Comparison of ENCODE assay signal across 10 cellular contexts in the genomic region with DNA sequence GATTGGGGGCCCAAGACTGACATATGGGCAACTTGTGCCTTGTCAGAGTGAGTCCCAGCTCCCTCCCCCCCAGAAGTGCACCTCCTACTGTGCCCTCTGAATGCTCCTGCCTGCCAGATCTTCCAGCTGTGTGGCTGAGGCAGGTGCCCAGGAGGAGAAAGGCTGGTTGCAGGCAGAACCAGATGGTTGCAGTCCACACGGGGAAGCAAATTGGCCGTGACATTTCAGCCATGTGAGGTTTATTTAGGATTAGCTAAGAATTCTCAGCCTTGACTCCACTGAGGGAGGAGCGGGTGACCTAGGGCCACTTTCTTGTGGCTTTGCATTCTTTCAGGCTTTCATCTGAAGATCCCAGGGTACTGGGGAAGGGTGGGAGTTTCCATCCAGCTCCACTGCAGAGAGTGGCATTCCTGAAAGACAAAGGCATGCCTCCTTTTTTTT. TPM values are rescaled to one million over a fixed set of nuclear protein-coding genes. Genes with fewer than 3 reads are reported as not detected.
DNase-seq lines count a peak whose midpoint lies in the region; ATAC-seq and TF ChIP-seq lines count a peak whose summit lies in the region.
"Had no signal": no experiment of that assay in that cellular context is flagged by ENCODE, and none has a peak within 500 bp of the region (broad histone marks: within the 10 kb centered on the region; RNA-seq: fewer than 3 reads in every experiment).

No MANE protein-coding gene starts in this region.

- H3K9me3 ChIP-seq in IMR-90 (ENCODE audit: control insufficient read depth, insufficient read depth, low read length), result no peaks in the 10 kb centered on the region
- H3K9me3 ChIP-seq in SK-N-SH, result no peaks in the 10 kb centered on the region

- peaks cover 68% of the 10 kb centered on the region for H3K79me2 ChIP-seq in SK-N-SH (ENCODE audit: insufficient read depth)

- DNase-seq in COLO668 (lab: John Stamatoyannopoulos, UW; ENCODE audit: unreplicated experiment) (peak; percentile 77), IMR-90 (peak; percentile 57), SK-N-SH (peak; percentile 54), left kidney (ENCODE audit: low read depth, low spot score) (peak; percentile 78), cardiac septum (ENCODE audit: low spot score) (no peak), T-helper 1 cell (no peak), NAMALWA (ENCODE audit: low spot score) (no peak)
- DNase-seq: Kasumi-1 had no signal

- CTCF ChIA-PET in IMR-90 (lab: Yijun Ruan, JAX) (interaction anchor here (0.6 to 3.1 kb wide), 4 partner anchors 15 to 379 kb away, joined by 3 to 22 read pairs (median 7); no protein-coding TSS in a partner anchor), SK-N-SH (lab: Yijun Ruan, JAX) (interaction anchor here (0.8 to 8.0 kb wide), 22 partner anchors 12 to 457 kb away, joined by 3 to 157 read pairs (median 6); a partner anchor contains a TSS)

- TF ChIP-seq CTCF in IMR-90 (conservative IDR thresholded peaks at IDR 0.05; ENCODE audit: low read depth, low read length) (no peak), SK-N-SH (IDR thresholded peaks at IDR 0.05) (no peak)

- no peak overlapping the region for H3K18ac ChIP-seq in IMR-90 (ENCODE audit: low read depth, low read length)

- intact Hi-C loops in IMR-90 (cut with micrococcal nuclease), result no loop called here
- intact Hi-C loops in cardiac septum (cut with DNase I), result no loop called here

- POLR2A ChIA-PET in IMR-90 (lab: Charles Lee; ENCODE audit: unreplicated experiment) (no interaction called here), SK-N-SH (lab: Yijun Ruan, JAX) (no interaction called here)

- H2AK9ac ChIP-seq in IMR-90 (replicated peaks; ENCODE audit: low read depth, low read length, poor library complexity), result no peak overlapping the region

- no peak overlapping the region for H2AFZ ChIP-seq in IMR-90 (replicated peaks; ENCODE audit: low read length, poor library complexity)
- no peak overlapping the region for H2AFZ ChIP-seq in SK-N-SH (ENCODE audit: low read depth)

- no TSS peak for BruUV-seq in IMR-90 (replicated peaks; lab: Mats Ljungman, UMichigan)

- in situ Hi-C loops in IMR-90 (cut with MboI; ENCODE audit: low sequenced_read_pairs), result loop anchor here (5.0 kb wide), 1 partner anchor 359 kb away; no protein-coding TSS in a partner anchor

- no peak overlapping the region for H2BK15ac ChIP-seq in IMR-90 (ENCODE audit: low read depth, low read length)

- no peak overlapping the region for H2AK5ac ChIP-seq in IMR-90 (ENCODE audit: low read depth, low read length)

- peak in 1 of 2 experiments; percentile 29; a peak in 1 of 4 replicates for TF ChIP-seq EP300 in SK-N-SH (IDR thresholded peaks at IDR 0.05; ENCODE audit: borderline replicate concordance in 1 of 2, low read depth in 1 of 2, low read length in 1 of 2)

- WGBS in IMR-90 (ENCODE audit: extremely low coverage in 2 of 2, insufficient read length in 1 of 2), 2 experiments, result no CpG with 5 or more reads among the region's 3 CpGs
- WGBS in SK-N-SH (ENCODE audit: low lambda C conversion rate), result 48% methylated on average over 3 of the region's 3 CpGs

- H4K91ac ChIP-seq in IMR-90 (ENCODE audit: insufficient read depth, low read depth, low read length), result no peak overlapping the region

- H3K36me3 ChIP-seq in IMR-90 (ENCODE audit: control insufficient read depth, insufficient read depth, low read length) (no peaks in the 10 kb centered on the region; the same call in 1 of the 2 replicates), SK-N-SH (replicated peaks in 1 of 2; ENCODE audit: control insufficient read depth in 1 of 2, insufficient read depth in 2 of 2, low read length in 1 of 2) (no peaks in the 10 kb centered on the region)

- no peak for TF ChIP-seq POLR2A in IMR-90 (IDR thresholded peaks at IDR 0.05; ENCODE audit: low read depth, low read length)

- peaks cover 21% of the 10 kb centered on the region for H3K9me1 ChIP-seq in IMR-90 (ENCODE audit: insufficient read depth, low read length)

- no peak overlapping the region; the same call in 1 of the 2 replicates for H3K4ac ChIP-seq in IMR-90 (ENCODE audit: low read depth, low read length)

- ATAC-seq in IMR-90 (ENCODE audit: low read depth), result peak; percentile 3; the same call in 1 of the 2 replicates
- ATAC-seq in GM21723 (IDR thresholded peaks at IDR 0.05; ENCODE audit: unreplicated experiment), result no peak

- no peak overlapping the region for H2BK5ac ChIP-seq in IMR-90 (ENCODE audit: low read depth, low read length, poor library complexity, severe bottlenecking)

- H4K20me1 ChIP-seq in IMR-90 (ENCODE audit: insufficient read depth, low read length) (peaks cover 16% of the 10 kb centered on the region), SK-N-SH (ENCODE audit: insufficient read depth) (peaks cover 3% of the 10 kb centered on the region; the same call in 1 of the 2 replicates)

- no peak overlapping the region for H3K4me3 ChIP-seq in IMR-90 (ENCODE audit: insufficient read depth, low read depth, low read length)
- H3K4me3 ChIP-seq in SK-N-SH (ENCODE audit: low read depth in 2 of 2, low read length in 1 of 2), result no peak overlapping the region

- H3K23ac ChIP-seq in IMR-90 (ENCODE audit: low read depth, low read length), result no peak overlapping the region

- H2BK120ac ChIP-seq in IMR-90 (ENCODE audit: low read depth, low read length), result 0 out of 2 replicates have a peak overlapping the region, but pooled peaks have one; percentile 20

- H3K4me1 ChIP-seq in IMR-90 (ENCODE audit: control insufficient read depth, insufficient read depth, low read length) (peaks cover 21% of the 10 kb centered on the region), SK-N-SH (ENCODE audit: control insufficient read depth in 1 of 2, insufficient read depth in 2 of 2, low read depth in 1 of 2, low read length in 1 of 2) (peaks cover 27 to 50% of the 10 kb centered on the region in 2 experiments)

- no peaks in the 10 kb centered on the region for H3K9me2 ChIP-seq in SK-N-SH

- H2BK20ac ChIP-seq in IMR-90 (ENCODE audit: low read depth, low read length), result no peak overlapping the region

- TF ChIP-seq RAD21 in IMR-90 (IDR thresholded peaks at IDR 0.05; ENCODE audit: low read length) (no peak), SK-N-SH (IDR thresholded peaks at IDR 0.05; ENCODE audit: low read length) (no peak)

- no peak overlapping the region for H3K14ac ChIP-seq in IMR-90 (replicated peaks; ENCODE audit: low read depth, low read length)

- peaks cover 29% of the 10 kb centered on the region for H3F3A ChIP-seq in SK-N-SH (replicated peaks; ENCODE audit: insufficient read depth)

- H4K8ac ChIP-seq in IMR-90 (ENCODE audit: low read depth in 2 of 2, low read length in 2 of 2), result no peak overlapping the region

- peaks cover 35 to 71% of the 10 kb centered on the region in 2 experiments for H3K79me1 ChIP-seq in IMR-90 (ENCODE audit: low read depth in 1 of 2, low read length in 2 of 2)

- H3K9ac ChIP-seq in IMR-90 (ENCODE audit: low read depth, low read length) (no peak overlapping the region), SK-N-SH (no peak overlapping the region)

- H3K27ac ChIP-seq in IMR-90 (ENCODE audit: insufficient read depth, low read length) (no peak overlapping the region), SK-N-SH (ENCODE audit: low read depth in 2 of 2, low read length in 1 of 2) (peak overlapping the region in 1 of 2 experiments; percentile 92; a peak in 1 of 4 replicates)

- no peak overlapping the region for H4K5ac ChIP-seq in IMR-90 (ENCODE audit: low read depth, low read length)

- dilution Hi-C loops in IMR-90 (cut with HindIII; ENCODE audit: low sequenced_read_pairs, unreplicated experiment), result no loop called here

- H3K56ac ChIP-seq in IMR-90 (ENCODE audit: extremely low read depth, insufficient read depth, low read length), result no peak overlapping the region

- H3K27me3 ChIP-seq in IMR-90 (ENCODE audit: control insufficient read depth, insufficient read depth, low read length), result no peaks in the 10 kb centered on the region
- no peaks in the 10 kb centered on the region for H3K27me3 ChIP-seq in SK-N-SH (ENCODE audit: insufficient read depth)

- H3K4me2 ChIP-seq in IMR-90 (ENCODE audit: low read depth, low read length), result no peak overlapping the region
- no peak overlapping the region for H3K4me2 ChIP-seq in SK-N-SH

TF ChIP-seq in IMR-90, 13 proteins besides CTCF, POLR2A, EP300 and RAD21 (continues in another document):
- TF ChIP-seq RCOR1 (IDR thresholded peaks at IDR 0.05; ENCODE audit: insufficient replicate concordance, low read length) (no peak), BHLHE40 (IDR thresholded peaks at IDR 0.05; ENCODE audit: low read depth, low read length) (no peak)

TF ChIP-seq in SK-N-SH, 30 proteins besides CTCF, POLR2A, EP300 and RAD21 (continues in another document):
- TF ChIP-seq RFX5 (IDR thresholded peaks at IDR 0.05; ENCODE audit: low read length) (no peak), FOXJ3 (CRISPR knock-in tag; IDR thresholded peaks at IDR 0.05) (no peak), ELF1 (IDR thresholded peaks at IDR 0.05) (no peak), NRF1 (IDR thresholded peaks at IDR 0.05; ENCODE audit: low read depth, low read length) (no peak)
- TF ChIP-seq, protein P1, sequence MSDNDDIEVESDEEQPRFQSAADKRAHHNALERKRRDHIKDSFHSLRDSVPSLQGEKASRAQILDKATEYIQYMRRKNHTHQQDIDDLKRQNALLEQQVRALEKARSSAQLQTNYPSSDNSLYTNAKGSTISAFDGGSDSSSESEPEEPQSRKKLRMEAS (IDR thresholded peaks at IDR 0.05; ENCODE audit: low read depth), result peak; percentile 22; the same call in 1 of the 2 replicates

RNA-seq across cellular contexts. Expression of a gene that starts 33.8 kb away (rescaled TPM):
- total RNA-seq in IMR-90 (2012; rRNA removed) (8.9 and 9.5 TPM in 2 replicates), cardiac septum (17.7 TPM)
- polyA plus RNA-seq in IMR-90 (2012; rRNA removed) (22.0 and 22.5 TPM in 2 replicates), SK-N-SH (2012; rRNA removed) (17.8 and 36.2 TPM in 2 replicates)
- 16.8 and 24.0 TPM in 2 replicates for polyA plus RNA-seq in IMR-90 (2012; cell fraction: cytosol; rRNA removed)
- 21.7 and 28.9 TPM in 2 replicates for polyA plus RNA-seq in IMR-90 (2012; cell fraction: nucleus; rRNA removed; ENCODE audit: low replicate concordance)
- 19.9 and 27.1 TPM in 2 replicates for polyA plus RNA-seq in SK-N-SH (2012; cell fraction: cytosol; rRNA removed)
- polyA plus RNA-seq in SK-N-SH (2012; cell fraction: nucleus; rRNA removed), result 34.1 and 35.2 TPM in 2 replicates

RNA-seq across cellular contexts. Expression of a gene that starts 36.2 kb away (rescaled TPM):
- 56.1 and 62.6 TPM in 2 replicates for total RNA-seq in IMR-90 (2012; rRNA removed)
- 25.3 and 28.1 TPM in 2 replicates for polyA plus RNA-seq in IMR-90 (2012; rRNA removed)
- polyA plus RNA-seq in IMR-90 (2012; cell fraction: cytosol; rRNA removed), result 15.5 and 19.7 TPM in 2 replicates
- 8.5 and 12.8 TPM in 2 replicates for polyA plus RNA-seq in IMR-90 (2012; cell fraction: nucleus; rRNA removed; ENCODE audit: low replicate concordance)
- polyA plus RNA-seq in SK-N-SH (2012; rRNA removed), result 42.3 and 54.4 TPM in 2 replicates
- polyA plus RNA-seq in SK-N-SH (2012; cell fraction: cytosol; rRNA removed), result 42.5 and 49.5 TPM in 2 replicates
- 23.5 and 24.9 TPM in 2 replicates for polyA plus RNA-seq in SK-N-SH (2012; cell fraction: nucleus; rRNA removed)
- 22.8 TPM for total RNA-seq in cardiac septum

RNA-seq across cellular contexts. Expression of a gene that starts 58.7 kb away (rescaled TPM):
- total RNA-seq in IMR-90 (2012; rRNA removed), result not detected in 2 replicates
- 0.10 and 0.13 TPM in 2 replicates for polyA plus RNA-seq in IMR-90 (2012; rRNA removed)
- 0.03 and 0.05 TPM in 2 replicates for polyA plus RNA-seq in IMR-90 (2012; cell fraction: cytosol; rRNA removed)
- 0.22 and 0.26 TPM in 2 replicates for polyA plus RNA-seq in IMR-90 (2012; cell fraction: nucleus; rRNA removed; ENCODE audit: low replicate concordance)
- polyA plus RNA-seq in SK-N-SH (2012; rRNA removed), result 0.26 and 0.29 TPM in 2 replicates
- 0.08 and 0.17 TPM in 2 replicates for polyA plus RNA-seq in SK-N-SH (2012; cell fraction: cytosol; rRNA removed)
- 0.82 and 0.95 TPM in 2 replicates for polyA plus RNA-seq in SK-N-SH (2012; cell fraction: nucleus; rRNA removed)
- total RNA-seq in cardiac septum, result not detected
- total RNA-seq: subcutaneous adipose tissue had no signal

Comparison
In these comparisons a context has a peak if more than half of its experiments do, and no peak if none do; other contexts are left out.
1. DNase-seq: peak in COLO668 (single experiment), IMR-90 (single experiment), SK-N-SH (single experiment) and left kidney (single experiment); none in cardiac septum (single experiment), T-helper 1 cell (0 of 5) and NAMALWA (single experiment).